Comparison of ENCODE assay signal across 1 cellular context in genomic region chrX:69282893-69283690, GRCh38.
TF ChIP-seq lines count a peak whose summit lies in the region.

No MANE protein-coding gene starts in this region.

TF ChIP-seq in SK-N-SH, 30 proteins besides CTCF, POLR2A, EP300 and RAD21 (continued from another document):
- TF ChIP-seq REST (IDR thresholded peaks at IDR 0.05; ENCODE audit: low read depth, low read length) = no peak
- no peak for TF ChIP-seq MAX (IDR thresholded peaks at IDR 0.05; ENCODE audit: low read depth)
- no peak for TF ChIP-seq RCOR1 (IDR thresholded peaks at IDR 0.05; ENCODE audit: low read length)
- no peak for TF ChIP-seq PBX3 (IDR thresholded peaks at IDR 0.05)
- TF ChIP-seq POLR2AphosphoS5 (IDR thresholded peaks at IDR 0.05; ENCODE audit: low read depth, low read length) = no peak
- no peak for TF ChIP-seq USF2 (IDR thresholded peaks at IDR 0.05; ENCODE audit: borderline replicate concordance, low read depth, low read length)
- no peak for TF ChIP-seq USF1 (IDR thresholded peaks at IDR 0.05; ENCODE audit: borderline replicate concordance, low read depth)
- TF ChIP-seq YY1 (IDR thresholded peaks at IDR 0.05; ENCODE audit: low read depth) = no peak
- no peak for TF ChIP-seq EZH2phosphoT487 (IDR thresholded peaks at IDR 0.05; ENCODE audit: borderline replicate concordance, low read depth)
- TF ChIP-seq SIN3A (IDR thresholded peaks at IDR 0.05; ENCODE audit: borderline replicate concordance, low read depth, low read length) = no peak
